1 cellular context compared by ENCODE assay signal in genomic region chr6:14270925-14271791, GRCh38.
TF ChIP-seq lines count a peak whose summit lies in the region.

No MANE protein-coding gene starts in this region.

TF ChIP-seq in GM23338, 12 proteins besides CTCF, POLR2A, EP300 and RAD21 (continued from another document):
- TF ChIP-seq, protein P1, sequence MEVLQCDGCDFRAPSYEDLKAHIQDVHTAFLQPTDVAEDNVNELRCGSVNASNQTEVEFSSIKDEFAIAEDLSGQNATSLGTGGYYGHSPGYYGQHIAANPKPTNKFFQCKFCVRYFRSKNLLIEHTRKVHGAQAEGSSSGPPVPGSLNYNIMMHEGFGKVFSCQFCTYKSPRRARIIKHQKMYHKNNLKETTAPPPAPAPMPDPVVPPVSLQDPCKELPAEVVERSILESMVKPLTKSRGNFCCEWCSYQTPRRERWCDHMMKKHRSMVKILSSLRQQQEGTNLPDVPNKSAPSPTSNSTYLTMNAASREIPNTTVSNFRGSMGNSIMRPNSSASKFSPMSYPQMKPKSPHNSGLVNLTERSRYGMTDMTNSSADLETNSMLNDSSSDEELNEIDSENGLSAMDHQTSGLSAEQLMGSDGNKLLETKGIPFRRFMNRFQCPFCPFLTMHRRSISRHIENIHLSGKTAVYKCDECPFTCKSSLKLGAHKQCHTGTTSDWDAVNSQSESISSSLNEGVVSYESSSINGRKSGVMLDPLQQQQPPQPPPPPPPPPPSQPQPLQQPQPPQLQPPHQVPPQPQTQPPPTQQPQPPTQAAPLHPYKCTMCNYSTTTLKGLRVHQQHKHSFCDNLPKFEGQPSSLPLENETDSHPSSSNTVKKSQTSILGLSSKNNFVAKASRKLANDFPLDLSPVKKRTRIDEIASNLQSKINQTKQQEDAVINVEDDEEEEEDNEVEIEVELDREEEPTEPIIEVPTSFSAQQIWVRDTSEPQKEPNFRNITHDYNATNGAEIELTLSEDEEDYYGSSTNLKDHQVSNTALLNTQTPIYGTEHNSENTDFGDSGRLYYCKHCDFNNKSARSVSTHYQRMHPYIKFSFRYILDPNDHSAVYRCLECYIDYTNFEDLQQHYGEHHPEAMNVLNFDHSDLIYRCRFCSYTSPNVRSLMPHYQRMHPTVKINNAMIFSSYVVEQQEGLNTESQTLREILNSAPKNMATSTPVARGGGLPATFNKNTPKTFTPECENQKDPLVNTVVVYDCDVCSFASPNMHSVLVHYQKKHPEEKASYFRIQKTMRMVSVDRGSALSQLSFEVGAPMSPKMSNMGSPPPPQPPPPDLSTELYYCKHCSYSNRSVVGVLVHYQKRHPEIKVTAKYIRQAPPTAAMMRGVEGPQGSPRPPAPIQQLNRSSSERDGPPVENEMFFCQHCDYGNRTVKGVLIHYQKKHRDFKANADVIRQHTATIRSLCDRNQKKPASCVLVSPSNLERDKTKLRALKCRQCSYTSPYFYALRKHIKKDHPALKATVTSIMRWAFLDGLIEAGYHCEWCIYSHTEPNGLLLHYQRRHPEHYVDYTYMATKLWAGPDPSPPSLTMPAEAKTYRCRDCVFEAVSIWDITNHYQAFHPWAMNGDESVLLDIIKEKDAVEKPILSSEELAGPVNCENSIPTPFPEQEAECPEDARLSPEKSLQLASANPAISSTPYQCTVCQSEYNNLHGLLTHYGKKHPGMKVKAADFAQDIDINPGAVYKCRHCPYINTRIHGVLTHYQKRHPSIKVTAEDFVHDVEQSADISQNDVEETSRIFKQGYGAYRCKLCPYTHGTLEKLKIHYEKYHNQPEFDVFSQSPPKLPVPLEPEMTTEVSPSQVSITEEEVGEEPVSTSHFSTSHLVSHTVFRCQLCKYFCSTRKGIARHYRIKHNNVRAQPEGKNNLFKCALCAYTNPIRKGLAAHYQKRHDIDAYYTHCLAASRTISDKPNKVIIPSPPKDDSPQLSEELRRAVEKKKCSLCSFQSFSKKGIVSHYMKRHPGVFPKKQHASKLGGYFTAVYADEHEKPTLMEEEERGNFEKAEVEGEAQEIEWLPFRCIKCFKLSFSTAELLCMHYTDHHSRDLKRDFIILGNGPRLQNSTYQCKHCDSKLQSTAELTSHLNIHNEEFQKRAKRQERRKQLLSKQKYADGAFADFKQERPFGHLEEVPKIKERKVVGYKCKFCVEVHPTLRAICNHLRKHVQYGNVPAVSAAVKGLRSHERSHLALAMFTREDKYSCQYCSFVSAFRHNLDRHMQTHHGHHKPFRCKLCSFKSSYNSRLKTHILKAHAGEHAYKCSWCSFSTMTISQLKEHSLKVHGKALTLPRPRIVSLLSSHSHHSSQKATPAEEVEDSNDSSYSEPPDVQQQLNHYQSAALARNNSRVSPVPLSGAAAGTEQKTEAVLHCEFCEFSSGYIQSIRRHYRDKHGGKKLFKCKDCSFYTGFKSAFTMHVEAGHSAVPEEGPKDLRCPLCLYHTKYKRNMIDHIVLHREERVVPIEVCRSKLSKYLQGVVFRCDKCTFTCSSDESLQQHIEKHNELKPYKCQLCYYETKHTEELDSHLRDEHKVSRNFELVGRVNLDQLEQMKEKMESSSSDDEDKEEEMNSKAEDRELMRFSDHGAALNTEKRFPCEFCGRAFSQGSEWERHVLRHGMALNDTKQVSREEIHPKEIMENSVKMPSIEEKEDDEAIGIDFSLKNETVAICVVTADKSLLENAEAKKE (CRISPR knock-in tag; IDR thresholded peaks at IDR 0.05): no peak
- TF ChIP-seq STAT1 (IDR thresholded peaks at IDR 0.05; ENCODE audit: unreplicated experiment) (no peak), JUNB (IDR thresholded peaks at IDR 0.05; ENCODE audit: unreplicated experiment) (no peak), NANOG (IDR thresholded peaks at IDR 0.05; ENCODE audit: borderline replicate concordance) (no peak), ZNF331 (CRISPR knock-in tag; IDR thresholded peaks at IDR 0.05; ENCODE audit: low read depth) (no peak), EZH2phosphoT487 (IDR thresholded peaks at IDR 0.05; ENCODE audit: unreplicated experiment) (no peak), POLR2AphosphoS5 (IDR thresholded peaks at IDR 0.05; ENCODE audit: low read depth) (no peak)
- TF ChIP-seq, protein P2, sequence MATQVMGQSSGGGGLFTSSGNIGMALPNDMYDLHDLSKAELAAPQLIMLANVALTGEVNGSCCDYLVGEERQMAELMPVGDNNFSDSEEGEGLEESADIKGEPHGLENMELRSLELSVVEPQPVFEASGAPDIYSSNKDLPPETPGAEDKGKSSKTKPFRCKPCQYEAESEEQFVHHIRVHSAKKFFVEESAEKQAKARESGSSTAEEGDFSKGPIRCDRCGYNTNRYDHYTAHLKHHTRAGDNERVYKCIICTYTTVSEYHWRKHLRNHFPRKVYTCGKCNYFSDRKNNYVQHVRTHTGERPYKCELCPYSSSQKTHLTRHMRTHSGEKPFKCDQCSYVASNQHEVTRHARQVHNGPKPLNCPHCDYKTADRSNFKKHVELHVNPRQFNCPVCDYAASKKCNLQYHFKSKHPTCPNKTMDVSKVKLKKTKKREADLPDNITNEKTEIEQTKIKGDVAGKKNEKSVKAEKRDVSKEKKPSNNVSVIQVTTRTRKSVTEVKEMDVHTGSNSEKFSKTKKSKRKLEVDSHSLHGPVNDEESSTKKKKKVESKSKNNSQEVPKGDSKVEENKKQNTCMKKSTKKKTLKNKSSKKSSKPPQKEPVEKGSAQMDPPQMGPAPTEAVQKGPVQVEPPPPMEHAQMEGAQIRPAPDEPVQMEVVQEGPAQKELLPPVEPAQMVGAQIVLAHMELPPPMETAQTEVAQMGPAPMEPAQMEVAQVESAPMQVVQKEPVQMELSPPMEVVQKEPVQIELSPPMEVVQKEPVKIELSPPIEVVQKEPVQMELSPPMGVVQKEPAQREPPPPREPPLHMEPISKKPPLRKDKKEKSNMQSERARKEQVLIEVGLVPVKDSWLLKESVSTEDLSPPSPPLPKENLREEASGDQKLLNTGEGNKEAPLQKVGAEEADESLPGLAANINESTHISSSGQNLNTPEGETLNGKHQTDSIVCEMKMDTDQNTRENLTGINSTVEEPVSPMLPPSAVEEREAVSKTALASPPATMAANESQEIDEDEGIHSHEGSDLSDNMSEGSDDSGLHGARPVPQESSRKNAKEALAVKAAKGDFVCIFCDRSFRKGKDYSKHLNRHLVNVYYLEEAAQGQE (IDR thresholded peaks at IDR 0.05; ENCODE audit: unreplicated experiment): no peak
- TF ChIP-seq, protein P3, sequence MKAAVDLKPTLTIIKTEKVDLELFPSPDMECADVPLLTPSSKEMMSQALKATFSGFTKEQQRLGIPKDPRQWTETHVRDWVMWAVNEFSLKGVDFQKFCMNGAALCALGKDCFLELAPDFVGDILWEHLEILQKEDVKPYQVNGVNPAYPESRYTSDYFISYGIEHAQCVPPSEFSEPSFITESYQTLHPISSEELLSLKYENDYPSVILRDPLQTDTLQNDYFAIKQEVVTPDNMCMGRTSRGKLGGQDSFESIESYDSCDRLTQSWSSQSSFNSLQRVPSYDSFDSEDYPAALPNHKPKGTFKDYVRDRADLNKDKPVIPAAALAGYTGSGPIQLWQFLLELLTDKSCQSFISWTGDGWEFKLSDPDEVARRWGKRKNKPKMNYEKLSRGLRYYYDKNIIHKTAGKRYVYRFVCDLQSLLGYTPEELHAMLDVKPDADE (IDR thresholded peaks at IDR 0.05): no peak
